Comparison of ENCODE assay signal across 8 cellular contexts in the genomic region with DNA sequence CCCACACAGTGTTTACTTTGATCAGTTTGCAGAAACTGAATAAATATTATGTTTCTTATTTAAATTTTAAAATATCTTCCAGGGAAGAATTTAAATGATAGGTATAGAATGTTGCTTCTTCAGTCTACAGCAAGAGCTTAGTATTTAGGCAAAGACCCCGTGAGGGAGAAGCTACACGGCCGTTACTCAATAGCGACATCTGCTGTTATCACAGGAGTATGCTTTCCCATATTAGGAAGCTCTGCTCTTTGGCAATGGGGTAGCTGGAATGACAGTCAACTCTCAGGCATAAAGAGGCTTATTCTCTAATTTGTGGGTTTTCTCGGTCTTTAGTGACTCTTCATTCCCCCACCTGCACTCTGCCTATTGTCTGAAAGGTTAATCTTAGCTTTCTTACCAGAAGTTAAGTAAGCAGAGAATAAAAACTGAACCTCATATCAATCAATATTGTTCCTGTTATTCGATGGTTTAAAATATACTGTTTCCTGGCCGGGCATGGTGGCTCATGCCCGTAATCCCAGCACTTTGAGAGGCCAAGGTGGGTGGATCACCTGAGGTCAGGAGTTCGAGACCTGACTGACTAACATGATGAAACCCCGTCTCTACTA. TPM values are rescaled to one million over a fixed set of nuclear protein-coding genes. Genes with fewer than 3 reads are reported as not detected.
A peak's percentile ranks its signal among the peaks of the same experiment; 100 is the strongest.
DNase-seq lines count a peak whose midpoint lies in the region; ATAC-seq and TF ChIP-seq lines count a peak whose summit lies in the region.

No MANE protein-coding gene starts in this region.

- no peaks in the 10 kb centered on the region for H3K27me3 ChIP-seq in GM23338 (ENCODE audit: insufficient read depth)

- TF ChIP-seq CTCF in GM23338 (conservative IDR thresholded peaks at IDR 0.05; ENCODE audit: low read depth in 2 of 2), result peak; percentile 92 to 94

- H3K9me2 ChIP-seq in GM23338 (ENCODE audit: insufficient read depth), result no peaks in the 10 kb centered on the region

- H3K4me1 ChIP-seq in GM23338 (ENCODE audit: insufficient read depth), result no peaks in the 10 kb centered on the region

- H3K4me1 Mint-ChIP-seq in GM23338, result peaks cover 4% of the 10 kb centered on the region; the same call in 1 of the 3 replicates

- no peak overlapping the region for H3K4me3 Mint-ChIP-seq in GM23338

- H3K27ac Mint-ChIP-seq in GM23338, result no peak overlapping the region

- ATAC-seq in GM23338 (peak; percentile 94), HG03469 (IDR thresholded peaks at IDR 0.05; ENCODE audit: unreplicated experiment) (no peak)

- no peaks in the 10 kb centered on the region for H3K36me3 ChIP-seq in GM23338 (ENCODE audit: insufficient read depth)

- H3K79me2 ChIP-seq in GM23338 (replicated peaks; ENCODE audit: insufficient read depth), result no peaks in the 10 kb centered on the region

- no peak overlapping the region for H3K27ac ChIP-seq in GM23338 (ENCODE audit: low read depth)

- DNase-seq in ELR (ENCODE audit: low read depth) (peak; percentile 74), GM23338 (ENCODE audit: low spot score) (peak; percentile 90), NCI-H1092 treated with DMSO at 0.1 percent for 48 hours (lab: John Stamatoyannopoulos, UW) (peak; percentile 71), SK-N-DZ (ENCODE audit: low spot score) (peak; percentile 66), cerebellar nuclear complex (lab: John Stamatoyannopoulos, UW) (peak; percentile 18 to 62), kidney tubule cell (ENCODE audit: low spot score) (peak; percentile 58)
- DNase-seq in stimulated activated CD8-positive, alpha-beta memory T cell treated with anti-CD3 and anti-CD28 coated beads, Interleukin-15, amount 100 ng/mL, for 24 hours (ENCODE audit: low read depth), result peak; percentile 2

- H3K36me3 Mint-ChIP-seq in GM23338 (ENCODE audit: low read depth), result no peaks in the 10 kb centered on the region

- H3K4me3 ChIP-seq in GM23338, result no peak overlapping the region

- no peak overlapping the region for H3K4me2 ChIP-seq in GM23338

- peaks cover 5% of the 10 kb centered on the region for H3K27me3 Mint-ChIP-seq in GM23338 (ENCODE audit: insufficient read depth, low read depth, poor library complexity)

- H4K20me1 ChIP-seq in GM23338 (replicated peaks; ENCODE audit: insufficient read depth), result no peaks in the 10 kb centered on the region

- H3K9me3 Mint-ChIP-seq in GM23338, result no peaks in the 10 kb centered on the region

- H3F3A ChIP-seq in GM23338 (replicated peaks; ENCODE audit: low read depth), result no peaks in the 10 kb centered on the region

- H2AFZ ChIP-seq in GM23338, result no peak overlapping the region

TF ChIP-seq in GM23338, 12 proteins besides CTCF, POLR2A, EP300 and RAD21 (continues in another document):
- no peak for TF ChIP-seq CREB1 (CRISPR knock-in tag; IDR thresholded peaks at IDR 0.05; ENCODE audit: low read depth)
- TF ChIP-seq POLR2AphosphoS5 (IDR thresholded peaks at IDR 0.05; ENCODE audit: low read depth), result no peak
- TF ChIP-seq EZH2phosphoT487 (IDR thresholded peaks at IDR 0.05; ENCODE audit: unreplicated experiment), result no peak
- TF ChIP-seq, protein P1, sequence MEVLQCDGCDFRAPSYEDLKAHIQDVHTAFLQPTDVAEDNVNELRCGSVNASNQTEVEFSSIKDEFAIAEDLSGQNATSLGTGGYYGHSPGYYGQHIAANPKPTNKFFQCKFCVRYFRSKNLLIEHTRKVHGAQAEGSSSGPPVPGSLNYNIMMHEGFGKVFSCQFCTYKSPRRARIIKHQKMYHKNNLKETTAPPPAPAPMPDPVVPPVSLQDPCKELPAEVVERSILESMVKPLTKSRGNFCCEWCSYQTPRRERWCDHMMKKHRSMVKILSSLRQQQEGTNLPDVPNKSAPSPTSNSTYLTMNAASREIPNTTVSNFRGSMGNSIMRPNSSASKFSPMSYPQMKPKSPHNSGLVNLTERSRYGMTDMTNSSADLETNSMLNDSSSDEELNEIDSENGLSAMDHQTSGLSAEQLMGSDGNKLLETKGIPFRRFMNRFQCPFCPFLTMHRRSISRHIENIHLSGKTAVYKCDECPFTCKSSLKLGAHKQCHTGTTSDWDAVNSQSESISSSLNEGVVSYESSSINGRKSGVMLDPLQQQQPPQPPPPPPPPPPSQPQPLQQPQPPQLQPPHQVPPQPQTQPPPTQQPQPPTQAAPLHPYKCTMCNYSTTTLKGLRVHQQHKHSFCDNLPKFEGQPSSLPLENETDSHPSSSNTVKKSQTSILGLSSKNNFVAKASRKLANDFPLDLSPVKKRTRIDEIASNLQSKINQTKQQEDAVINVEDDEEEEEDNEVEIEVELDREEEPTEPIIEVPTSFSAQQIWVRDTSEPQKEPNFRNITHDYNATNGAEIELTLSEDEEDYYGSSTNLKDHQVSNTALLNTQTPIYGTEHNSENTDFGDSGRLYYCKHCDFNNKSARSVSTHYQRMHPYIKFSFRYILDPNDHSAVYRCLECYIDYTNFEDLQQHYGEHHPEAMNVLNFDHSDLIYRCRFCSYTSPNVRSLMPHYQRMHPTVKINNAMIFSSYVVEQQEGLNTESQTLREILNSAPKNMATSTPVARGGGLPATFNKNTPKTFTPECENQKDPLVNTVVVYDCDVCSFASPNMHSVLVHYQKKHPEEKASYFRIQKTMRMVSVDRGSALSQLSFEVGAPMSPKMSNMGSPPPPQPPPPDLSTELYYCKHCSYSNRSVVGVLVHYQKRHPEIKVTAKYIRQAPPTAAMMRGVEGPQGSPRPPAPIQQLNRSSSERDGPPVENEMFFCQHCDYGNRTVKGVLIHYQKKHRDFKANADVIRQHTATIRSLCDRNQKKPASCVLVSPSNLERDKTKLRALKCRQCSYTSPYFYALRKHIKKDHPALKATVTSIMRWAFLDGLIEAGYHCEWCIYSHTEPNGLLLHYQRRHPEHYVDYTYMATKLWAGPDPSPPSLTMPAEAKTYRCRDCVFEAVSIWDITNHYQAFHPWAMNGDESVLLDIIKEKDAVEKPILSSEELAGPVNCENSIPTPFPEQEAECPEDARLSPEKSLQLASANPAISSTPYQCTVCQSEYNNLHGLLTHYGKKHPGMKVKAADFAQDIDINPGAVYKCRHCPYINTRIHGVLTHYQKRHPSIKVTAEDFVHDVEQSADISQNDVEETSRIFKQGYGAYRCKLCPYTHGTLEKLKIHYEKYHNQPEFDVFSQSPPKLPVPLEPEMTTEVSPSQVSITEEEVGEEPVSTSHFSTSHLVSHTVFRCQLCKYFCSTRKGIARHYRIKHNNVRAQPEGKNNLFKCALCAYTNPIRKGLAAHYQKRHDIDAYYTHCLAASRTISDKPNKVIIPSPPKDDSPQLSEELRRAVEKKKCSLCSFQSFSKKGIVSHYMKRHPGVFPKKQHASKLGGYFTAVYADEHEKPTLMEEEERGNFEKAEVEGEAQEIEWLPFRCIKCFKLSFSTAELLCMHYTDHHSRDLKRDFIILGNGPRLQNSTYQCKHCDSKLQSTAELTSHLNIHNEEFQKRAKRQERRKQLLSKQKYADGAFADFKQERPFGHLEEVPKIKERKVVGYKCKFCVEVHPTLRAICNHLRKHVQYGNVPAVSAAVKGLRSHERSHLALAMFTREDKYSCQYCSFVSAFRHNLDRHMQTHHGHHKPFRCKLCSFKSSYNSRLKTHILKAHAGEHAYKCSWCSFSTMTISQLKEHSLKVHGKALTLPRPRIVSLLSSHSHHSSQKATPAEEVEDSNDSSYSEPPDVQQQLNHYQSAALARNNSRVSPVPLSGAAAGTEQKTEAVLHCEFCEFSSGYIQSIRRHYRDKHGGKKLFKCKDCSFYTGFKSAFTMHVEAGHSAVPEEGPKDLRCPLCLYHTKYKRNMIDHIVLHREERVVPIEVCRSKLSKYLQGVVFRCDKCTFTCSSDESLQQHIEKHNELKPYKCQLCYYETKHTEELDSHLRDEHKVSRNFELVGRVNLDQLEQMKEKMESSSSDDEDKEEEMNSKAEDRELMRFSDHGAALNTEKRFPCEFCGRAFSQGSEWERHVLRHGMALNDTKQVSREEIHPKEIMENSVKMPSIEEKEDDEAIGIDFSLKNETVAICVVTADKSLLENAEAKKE (CRISPR knock-in tag; IDR thresholded peaks at IDR 0.05), result no peak
- no peak for TF ChIP-seq REST (IDR thresholded peaks at IDR 0.05; ENCODE audit: unreplicated experiment)

RNA-seq across cellular contexts. Expression of gene LHFPL6, which starts 13.2 kb away (rescaled TPM):
- total RNA-seq in GM23338 (2014; rRNA removed; shearing (Covaris generic)), result 5.2 and 9.5 TPM in 2 replicates
- polyA plus RNA-seq in GM23338 (2016; fragmentation: Nextera tagmentation; extraction: Ambion mirVana), result 7.1 and 7.8 TPM in 2 replicates
- polyA plus RNA-seq in SK-N-DZ (2014; cell fraction: cytosol; rRNA removed), result 0.17 and 0.29 TPM in 2 replicates
- polyA plus RNA-seq in SK-N-DZ (2014; cell fraction: nucleus; rRNA removed), result 0.07 and 0.73 TPM in 2 replicates

RNA-seq across cellular contexts. Expression of gene COG6, which starts 39.3 kb away (rescaled TPM):
- 21.8 and 23.6 TPM in 2 replicates for total RNA-seq in GM23338 (2014; rRNA removed; shearing (Covaris generic))
- 5.9 and 10.0 TPM in 2 replicates for polyA plus RNA-seq in GM23338 (2016; fragmentation: Nextera tagmentation; extraction: Ambion mirVana)
- 14.3 and 14.7 TPM in 2 replicates for polyA plus RNA-seq in SK-N-DZ (2014; cell fraction: cytosol; rRNA removed)
- 14.6 and 21.2 TPM in 2 replicates for polyA plus RNA-seq in SK-N-DZ (2014; cell fraction: nucleus; rRNA removed)

Comparison
In these comparisons a context has a peak if more than half of its experiments do, and no peak if none do; other contexts are left out.
1. DNase-seq: peak in every context shown above with its lines; median percentile 90 in GM23338; 74 in ELR; 71 in NCI-H1092 treated with DMSO at 0.1 percent for 48 hours; 66 in SK-N-DZ; 58 in kidney tubule cell; 40 in cerebellar nuclear complex; 2 in stimulated activated CD8-positive, alpha-beta memory T cell treated with anti-CD3 and anti-CD28 coated beads, Interleukin-15, amount 100 ng/mL, for 24 hours.